In the genomic region with DNA sequence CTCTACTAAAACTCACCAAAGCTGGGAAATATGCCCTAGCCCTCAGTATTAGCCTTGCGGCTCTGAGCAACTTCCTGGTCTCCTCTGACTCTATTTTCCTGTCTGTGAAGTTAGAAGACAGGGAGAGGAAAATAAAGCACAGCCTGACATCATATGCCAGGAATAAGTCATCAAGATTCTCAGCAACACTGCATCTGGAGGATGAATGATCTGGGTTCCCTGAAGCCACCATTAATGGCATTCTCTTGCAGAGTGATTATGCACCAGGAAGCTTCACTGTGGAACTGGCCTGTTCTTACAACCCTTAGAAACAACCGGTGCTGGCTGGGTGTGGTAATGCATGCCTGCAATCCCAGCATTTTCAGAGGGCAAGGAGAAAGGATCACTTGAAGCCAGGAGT, we compare ENCODE assay signal across 1 cellular context.
TF ChIP-seq lines count a peak whose summit lies in the region.

No MANE protein-coding gene starts in this region.

TF ChIP-seq in H1, 55 proteins besides CTCF, POLR2A, EP300 and RAD21:
- TF ChIP-seq TAF7 (optimal IDR thresholded peaks at IDR 0.05; ENCODE audit: borderline replicate concordance, low read depth, low read length) (no peak), JUN (IDR thresholded peaks at IDR 0.05; ENCODE audit: low read depth, low read length) (no peak)
- TF ChIP-seq, protein P1, sequence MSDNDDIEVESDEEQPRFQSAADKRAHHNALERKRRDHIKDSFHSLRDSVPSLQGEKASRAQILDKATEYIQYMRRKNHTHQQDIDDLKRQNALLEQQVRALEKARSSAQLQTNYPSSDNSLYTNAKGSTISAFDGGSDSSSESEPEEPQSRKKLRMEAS (IDR thresholded peaks at IDR 0.05): 0 out of 2 replicates have a peak, but pooled peaks have one; percentile 9
